33 cellular contexts compared by ENCODE assay signal in the genomic region with DNA sequence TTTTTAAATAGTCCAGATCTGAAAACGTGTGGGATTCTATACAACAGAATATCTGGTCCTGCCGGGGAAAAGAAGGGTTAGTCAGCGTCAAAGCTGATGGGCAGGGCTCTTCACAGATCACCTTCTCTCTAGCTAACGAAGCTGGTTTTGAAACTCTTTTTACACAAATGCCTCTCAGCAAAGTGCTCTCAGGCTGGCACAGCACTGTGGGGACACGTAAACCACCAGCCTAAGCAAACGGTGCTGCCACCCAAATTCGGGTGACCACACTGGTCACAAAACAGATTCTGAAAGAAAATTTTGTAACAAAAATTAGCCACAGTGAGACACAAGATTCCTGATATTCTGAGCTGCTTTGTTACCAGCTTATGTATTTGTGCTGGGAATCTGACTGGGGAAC.
"Had no signal": no experiment of that assay in that cellular context is flagged by ENCODE, and none has a peak within 500 bp of the region (broad histone marks: within the 10 kb centered on the region; RNA-seq: fewer than 3 reads in every experiment).

No MANE protein-coding gene starts in this region.

- DNase-seq: activated B cell treated with CpG ODN at 0.5 μM for 24 hours; activated CD4-positive, alpha-beta memory T cell treated with anti-CD3 and anti-CD28 coated beads for 36 hours; activated CD4-positive, alpha-beta T cell treated with anti-CD3 and anti-CD28 coated beads for 4 hours; activated CD4-positive, alpha-beta T cell treated with anti-CD3 and anti-CD28 coated beads, Interleukin-2, amount 10 ng/mL, durations not matched to agents 24 days and 14 days; activated CD4-positive, alpha-beta T cell treated with anti-CD3 and anti-CD28 coated beads, Interleukin-2, amount 50 U/mL, for 1 hour; activated CD4-positive, alpha-beta T cell treated with anti-CD3 and anti-CD28 coated beads, Interleukin-2, amount 50 U/mL, for 4 hours; activated CD4-positive, CD25-positive, alpha-beta regulatory T cell treated with anti-CD3 and anti-CD28 coated beads, Interleukin-2, amount 50 U/mL, for 72 hours; activated CD8-positive, alpha-beta memory T cell treated with anti-CD3 and anti-CD28 coated beads, Interleukin-2, amount 50 U/mL, for 4 hours; activated CD8-positive, alpha-beta T cell treated with anti-CD3 and anti-CD28 coated beads for 36 hours; activated effector memory CD4-positive, alpha-beta T cell treated with anti-CD3 and anti-CD28 coated beads, Interleukin-2, amount 50 U/mL, for 16 hours; activated gamma-delta T cell treated with Interleukin-2 at 50 U/mL for 16 hours; activated naive CD4-positive, alpha-beta T cell; activated naive CD4-positive, alpha-beta T cell treated with anti-CD3 and anti-CD28 coated beads for 36 hours; activated naive CD4-positive, alpha-beta T cell treated with anti-CD3 and anti-CD28 coated beads, Interleukin-2, amount 50 U/mL, for 16 hours; activated naive CD8-positive, alpha-beta T cell treated with anti-CD3 and anti-CD28 coated beads for 36 hours; activated T-cell treated with anti-CD3 and anti-CD28 coated beads for 4 hours; activated T-cell treated with anti-CD3 and anti-CD28 coated beads, Interleukin-2, amount 50 U/mL, for 1 hour; activated T-cell treated with anti-CD3 and anti-CD28 coated beads, Interleukin-2, amount 50 U/mL, for 4 hours; activated T-cell treated with anti-CD3 and anti-CD28 coated beads, Interleukin-2, amount 50 U/mL, for 72 hours; adrenal gland; amniotic stem cell; aorta; body of pancreas; brain microvascular endothelial cell; central memory CD4-positive, alpha-beta T cell; T-helper 2 cell; T-helper 9 cell had no signal

- H3K4me3 ChIP-seq: adrenal gland, body of pancreas, breast epithelium had no signal

- H3K36me3 Mint-ChIP-seq: activated CD4-positive, alpha-beta memory T cell treated with anti-CD3 and anti-CD28 coated beads for 36 hours; activated naive CD4-positive, alpha-beta T cell treated with anti-CD3 and anti-CD28 coated beads, Interleukin-2, amount 50 U/mL, for 72 hours; activated naive CD8-positive, alpha-beta T cell treated with anti-CD3 and anti-CD28 coated beads for 36 hours had no signal

- H3K4me3 Mint-ChIP-seq: activated B cell treated with CpG ODN at 0.5 μM for 24 hours; activated CD4-positive, alpha-beta memory T cell treated with anti-CD3 and anti-CD28 coated beads for 36 hours; activated CD4-positive, alpha-beta T cell treated with anti-CD3 and anti-CD28 coated beads, Interleukin-2, amount 10 ng/mL, durations not matched to agents 24 days and 14 days; activated CD8-positive, alpha-beta T cell treated with anti-CD3 and anti-CD28 coated beads for 36 hours; activated naive CD4-positive, alpha-beta T cell treated with anti-CD3 and anti-CD28 coated beads for 36 hours; activated naive CD8-positive, alpha-beta T cell treated with anti-CD3 and anti-CD28 coated beads for 36 hours; activated T-cell treated with anti-CD3 and anti-CD28 coated beads, Interleukin-2, amount 50 U/mL, for 4 hours; activated T-cell treated with anti-CD3 and anti-CD28 coated beads, Interleukin-2, amount 50 U/mL, for 72 hours; activated T-helper 1 cell treated with anti-CD3 and anti-CD28 coated beads, Interleukin-12 subunit alpha, Interleukin-12 subunit beta, Interleukin-2, Interleukin-4 antibody, amounts not matched to agents 30 ng/mL and 10 ng/mL and 1 ng/mL, durations not matched to agents 14 hours and 24 hours and 36 hours; activated T-helper 17 cell treated with anti-CD3 and anti-CD28 coated beads, Interleukin-2, amount 50 U/mL, for 72 hours; T-helper 1 cell treated with Interleukin-12 subunit alpha and Interleukin-12 subunit beta and Interleukin-4 antibody, amounts not matched to agents 30 μg/mL and 1 μg/mL, for 36 hours; T-helper 2 cell treated with Interferon-gamma antibody and Interleukin-4, amounts not matched to agents 5 μg/mL and 100 μg/mL, for 36 hours had no signal

- ATAC-seq: activated CD8-positive, alpha-beta T cell treated with anti-CD3 and anti-CD28 coated beads for 36 hours; activated naive CD4-positive, alpha-beta T cell treated with anti-CD3 and anti-CD28 coated beads, Interleukin-2, amount 50 U/mL, for 72 hours; activated T-cell treated with anti-CD3 and anti-CD28 coated beads, Interleukin-2, amount 50 U/mL, for 4 hours; activated T-cell treated with anti-CD3 and anti-CD28 coated beads, Interleukin-2, amount 50 U/mL, for 72 hours; activated T-helper 17 cell treated with anti-CD3 and anti-CD28 coated beads, Interleukin-2, amount 50 U/mL, for 72 hours; body of pancreas had no signal

- H3K27me3 Mint-ChIP-seq: activated B cell treated with CpG ODN at 0.5 μM for 24 hours; activated CD4-positive, alpha-beta memory T cell treated with anti-CD3 and anti-CD28 coated beads for 36 hours; activated naive CD8-positive, alpha-beta T cell treated with anti-CD3 and anti-CD28 coated beads for 36 hours; activated T-helper 17 cell treated with anti-CD3 and anti-CD28 coated beads, Interleukin-2, amount 50 U/mL, for 72 hours had no signal

- H3K27ac Mint-ChIP-seq: activated B cell treated with CpG ODN at 0.5 μM for 24 hours; activated CD4-positive, alpha-beta memory T cell treated with anti-CD3 and anti-CD28 coated beads for 36 hours; activated CD4-positive, alpha-beta T cell treated with anti-CD3 and anti-CD28 coated beads, Interleukin-2, amount 10 ng/mL, durations not matched to agents 24 days and 14 days; activated CD8-positive, alpha-beta T cell treated with anti-CD3 and anti-CD28 coated beads for 36 hours; activated naive CD4-positive, alpha-beta T cell treated with anti-CD3 and anti-CD28 coated beads for 36 hours; activated naive CD4-positive, alpha-beta T cell treated with anti-CD3 and anti-CD28 coated beads, Interleukin-2, amount 50 U/mL, for 72 hours; activated naive CD8-positive, alpha-beta T cell treated with anti-CD3 and anti-CD28 coated beads for 36 hours; activated T-cell treated with anti-CD3 and anti-CD28 coated beads, Interleukin-2, amount 50 U/mL, for 72 hours; activated T-helper 1 cell treated with anti-CD3 and anti-CD28 coated beads, Interleukin-12 subunit alpha, Interleukin-12 subunit beta, Interleukin-2, Interleukin-4 antibody, amounts not matched to agents 30 ng/mL and 10 ng/mL and 1 ng/mL, durations not matched to agents 14 hours and 24 hours and 36 hours; activated T-helper 17 cell treated with anti-CD3 and anti-CD28 coated beads, Interleukin-2, amount 50 U/mL, for 72 hours; T-helper 1 cell treated with Interleukin-12 subunit alpha and Interleukin-12 subunit beta and Interleukin-4 antibody, amounts not matched to agents 30 μg/mL and 1 μg/mL, for 36 hours; T-helper 2 cell treated with Interferon-gamma antibody and Interleukin-4, amounts not matched to agents 5 μg/mL and 100 μg/mL, for 36 hours had no signal

- H3K9me3 Mint-ChIP-seq: activated B cell treated with CpG ODN at 0.5 μM for 24 hours; activated CD4-positive, alpha-beta memory T cell treated with anti-CD3 and anti-CD28 coated beads for 36 hours; activated naive CD4-positive, alpha-beta T cell treated with anti-CD3 and anti-CD28 coated beads for 36 hours; activated naive CD4-positive, alpha-beta T cell treated with anti-CD3 and anti-CD28 coated beads, Interleukin-2, amount 50 U/mL, for 72 hours; activated naive CD8-positive, alpha-beta T cell treated with anti-CD3 and anti-CD28 coated beads for 36 hours; activated T-cell treated with anti-CD3 and anti-CD28 coated beads, Interleukin-2, amount 50 U/mL, for 4 hours; activated T-cell treated with anti-CD3 and anti-CD28 coated beads, Interleukin-2, amount 50 U/mL, for 72 hours; activated T-helper 1 cell treated with anti-CD3 and anti-CD28 coated beads, Interleukin-12 subunit alpha, Interleukin-12 subunit beta, Interleukin-2, Interleukin-4 antibody, amounts not matched to agents 30 ng/mL and 10 ng/mL and 1 ng/mL, durations not matched to agents 14 hours and 24 hours and 36 hours; activated T-helper 17 cell treated with anti-CD3 and anti-CD28 coated beads, Interleukin-2, amount 50 U/mL, for 72 hours; T-helper 1 cell treated with Interleukin-12 subunit alpha and Interleukin-12 subunit beta and Interleukin-4 antibody, amounts not matched to agents 30 μg/mL and 1 μg/mL, for 36 hours; T-helper 2 cell treated with Interferon-gamma antibody and Interleukin-4, amounts not matched to agents 5 μg/mL and 100 μg/mL, for 36 hours had no signal
